ENCODE assay signal across 5 cellular contexts in genomic region chr1:209700671-209701070, GRCh38. TPM values are rescaled to one million over a fixed set of nuclear protein-coding genes. Genes with fewer than 3 reads are reported as not detected.
"Had no signal": no experiment of that assay in that cellular context is flagged by ENCODE, and none has a peak within 500 bp of the region (broad histone marks: within the 10 kb centered on the region; RNA-seq: fewer than 3 reads in every experiment).

No MANE protein-coding gene starts in this region.

RNA-seq across cellular contexts. Expression of gene HSD11B1, which starts 4.0 kb away (rescaled TPM):
- total RNA-seq: naive thymus-derived CD8-positive, alpha-beta T cell; neural crest cell; osteocyte; skeletal muscle tissue had no signal

RNA-seq across cellular contexts. Expression of gene G0S2, which starts 25.5 kb away (rescaled TPM):
- total RNA-seq: naive thymus-derived CD8-positive, alpha-beta T cell had no signal
- polyA plus RNA-seq: naive thymus-derived CD8-positive, alpha-beta T cell had no signal

RNA-seq across cellular contexts. Expression of gene LAMB3, which starts 48.4 kb away (rescaled TPM):
- total RNA-seq: neural crest cell had no signal

RNA-seq across cellular contexts. Expression of gene TRAF3IP3, which starts 55.2 kb away (rescaled TPM):
- total RNA-seq: neural crest cell, osteocyte, pulmonary artery endothelial cell had no signal
